In the genomic region with DNA sequence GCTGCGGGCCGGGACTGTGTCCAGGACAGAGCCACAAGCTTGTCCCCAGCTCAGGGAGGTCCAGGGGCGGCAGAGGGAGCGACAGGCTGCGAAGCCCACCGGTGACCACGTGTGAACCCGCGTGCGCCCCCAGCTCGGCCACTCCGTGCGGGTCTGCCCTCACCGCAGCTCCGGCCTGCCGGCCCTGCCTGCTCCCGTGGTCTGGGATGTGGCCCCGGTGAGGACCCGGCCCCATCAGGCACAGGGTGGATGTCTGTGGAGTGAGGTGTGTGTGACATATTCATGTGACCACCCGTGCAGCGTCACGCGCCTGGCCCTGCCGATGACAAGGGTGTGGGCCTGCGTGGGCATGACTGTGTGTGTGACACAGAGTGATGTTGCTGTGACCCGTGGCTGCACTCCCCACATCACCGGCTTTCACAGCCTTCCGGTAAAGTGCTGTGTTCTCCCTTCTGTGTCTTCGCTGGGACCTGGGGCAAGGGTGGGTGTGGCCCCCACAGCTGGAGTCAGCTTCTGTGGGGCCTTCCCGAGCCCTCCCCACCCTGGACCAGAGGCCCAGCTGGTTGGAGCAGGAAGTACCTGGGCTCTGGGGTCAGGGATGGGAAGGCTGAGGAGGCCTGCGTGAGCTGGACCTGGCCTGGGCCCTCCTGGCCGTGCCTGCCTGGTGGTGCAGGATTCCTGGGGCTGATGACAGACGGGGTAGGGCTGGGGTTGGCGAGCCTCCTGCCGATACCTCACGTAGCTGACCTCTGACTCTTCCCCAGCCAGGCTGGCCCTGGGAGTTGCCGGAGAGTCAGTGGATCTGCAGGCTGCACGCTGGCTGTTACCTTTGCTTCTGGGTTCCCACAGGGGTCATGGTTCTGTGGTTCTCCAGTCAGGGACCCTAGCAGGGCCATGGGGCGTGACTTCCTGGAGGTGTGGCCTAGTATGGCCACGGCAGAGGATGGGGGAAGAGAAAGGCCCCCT, we compare ENCODE assay signal across 9 cellular contexts. TPM values are rescaled to one million over a fixed set of nuclear protein-coding genes. Genes with fewer than 3 reads are reported as not detected.
DNase-seq lines count a peak whose midpoint lies in the region; ATAC-seq and TF ChIP-seq lines count a peak whose summit lies in the region.
"Had no signal": no experiment of that assay in that cellular context is flagged by ENCODE, and none has a peak within 500 bp of the region (broad histone marks: within the 10 kb centered on the region; RNA-seq: fewer than 3 reads in every experiment).

No MANE protein-coding gene starts in this region.

- H4K8ac ChIP-seq in H9 (replicated peaks; ENCODE audit: insufficient read length, low read depth, low read length), result no peak overlapping the region

- H3T11ph ChIP-seq in H9 (ENCODE audit: low read length), result no peak overlapping the region

- H3K4me3 Mint-ChIP-seq in H9, result peak overlapping the region; percentile 34 to 68

- no CpG with 5 or more reads among the region's 40 CpGs for WGBS in H9 (ENCODE audit: extremely low coverage, insufficient read length, low lambda C conversion rate)
- WGBS in mesodermal cell (ENCODE audit: insufficient coverage in 2 of 2), 2 experiments, result 64 to 67% methylated on average over 29 to 39 of the region's 40 CpGs
- WGBS in ovary, 3 donors, result 54 to 69% (median 63%) methylated on average over 36 to 40 of the region's 40 CpGs
- 50 to 62% methylated on average over 40 of the region's 40 CpGs for WGBS in sigmoid colon, 2 donors

- TF ChIP-seq EP300 in ovary (IDR thresholded peaks at IDR 0.05) (no peak), sigmoid colon (IDR thresholded peaks at IDR 0.05) (no peak)

- H3K23ac ChIP-seq in H9 (ENCODE audit: insufficient read length, low read depth, low read length), result no peak overlapping the region

- no peak overlapping the region for H3K56ac ChIP-seq in H9 (ENCODE audit: insufficient read length, low read depth, low read length)

- no peak overlapping the region for H3K4ac ChIP-seq in H9 (ENCODE audit: low read depth, low read length)

- H3K27me3 Mint-ChIP-seq in H9 (ENCODE audit: low read depth), result peaks cover 38% of the 10 kb centered on the region

- no peaks in the 10 kb centered on the region; a peak in 1 of 5 replicates for H3K9me3 Mint-ChIP-seq in H9

- H4K5ac ChIP-seq in H9 (ENCODE audit: insufficient read length, low read depth, low read length), result no peak overlapping the region

- no peaks in the 10 kb centered on the region; the same call in 1 of the 2 replicates for H3K27me3 ChIP-seq in BJ (ENCODE audit: control insufficient read depth, insufficient read depth, low read length)
- no peaks in the 10 kb centered on the region; the same call in 1 of the 2 replicates for H3K27me3 ChIP-seq in H9 (ENCODE audit: insufficient read depth, low read length)
- H3K27me3 ChIP-seq in ovary, result peaks cover under 1% of the 10 kb centered on the region
- peaks cover 31 to 87% (median 71%) of the 10 kb centered on the region in 3 donors for H3K27me3 ChIP-seq in sigmoid colon

- H3K4me2 ChIP-seq in H9 (ENCODE audit: insufficient read depth, insufficient read length, low read length), result peak overlapping the region; percentile 55

- no peak overlapping the region for H4K91ac ChIP-seq in H9 (ENCODE audit: insufficient read length, low read depth, low read length)

- intact Hi-C loops in ovary (cut with DNase I) (no loop called here), sigmoid colon (cut with DNase I) (no loop called here)

- DNase-seq in BJ (ENCODE audit: low read depth) (no peak), H9 (no peak), astrocyte of the cerebellum (ENCODE audit: low read depth) (no peak), ovary (no peak), sigmoid colon (no peak), NCI-H524 (lab: John Stamatoyannopoulos, UW) (no peak)

- CTCF ChIA-PET in BJ (lab: Yijun Ruan, JAX), result interaction anchor here (0.9 to 2.5 kb wide), 5 partner anchors 9 to 87 kb away, joined by 3 to 6 read pairs (median 4); no protein-coding TSS in a partner anchor

- no peak overlapping the region for H3K18ac ChIP-seq in H9 (ENCODE audit: insufficient read length, low read depth, low read length)

- H2BK15ac ChIP-seq in H9 (ENCODE audit: low read depth, low read length), result no peak overlapping the region

- no peak overlapping the region for H2BK20ac ChIP-seq in H9 (ENCODE audit: low read depth, low read length, poor library complexity, severe bottlenecking)

- H3K36me3 Mint-ChIP-seq in H9 (ENCODE audit: insufficient read depth in 1 of 3, low read depth in 3 of 3), result no peaks in the 10 kb centered on the region

- peak overlapping the region; percentile 51 for H3K4me3 ChIP-seq in BJ (ENCODE audit: low read depth, low read length)
- H3K4me3 ChIP-seq in astrocyte of the cerebellum (ENCODE audit: low read depth, low read length), result peak overlapping the region; percentile 55
- peak overlapping the region; percentile 59 for H3K4me3 ChIP-seq in mesodermal cell (ENCODE audit: extremely low read depth, insufficient read depth, low read length, poor library complexity, severe bottlenecking)
- no peak overlapping the region for H3K4me3 ChIP-seq in ovary
- no peak overlapping the region for H3K4me3 ChIP-seq in sigmoid colon

- POLR2A ChIA-PET in BJ (lab: Charles Lee), result no interaction called here

- H3K23me2 ChIP-seq in H9 (ENCODE audit: insufficient read length, low read depth, low read length, poor library complexity, severe bottlenecking), result peaks cover 3% of the 10 kb centered on the region

- no peak for TF ChIP-seq CTCF in BJ (IDR thresholded peaks at IDR 0.05; ENCODE audit: insufficient read depth, low read depth, low read length)
- no peak for TF ChIP-seq CTCF in H9 (conservative IDR thresholded peaks at IDR 0.05)
- no peak for TF ChIP-seq CTCF in astrocyte of the cerebellum (IDR thresholded peaks at IDR 0.05; ENCODE audit: low read depth, low read length, missing control alignments)
- no peak for TF ChIP-seq CTCF in ovary (IDR thresholded peaks at IDR 0.05)
- TF ChIP-seq CTCF in sigmoid colon (IDR thresholded peaks at IDR 0.05), result no peak

- no peak overlapping the region for H2AK5ac ChIP-seq in H9 (ENCODE audit: insufficient read length, low read length)

- no peak overlapping the region for H3K27ac Mint-ChIP-seq in H9

- no peak overlapping the region for H3K9ac ChIP-seq in H9 (ENCODE audit: extremely low read depth, insufficient read length, low read length)

- H3K4me1 ChIP-seq in H9 (ENCODE audit: insufficient read depth, low read length) (no peaks in the 10 kb centered on the region), mesodermal cell (ENCODE audit: control insufficient read depth, insufficient read depth, low read length, poor library complexity, severe bottlenecking) (peaks cover 2% of the 10 kb centered on the region), ovary (ENCODE audit: insufficient read depth) (peaks cover 2% of the 10 kb centered on the region), sigmoid colon (peaks cover 0 to 18% (median 16%) of the 10 kb centered on the region in 4 donors)

- in situ Hi-C loops in astrocyte of the cerebellum (cut with HindIII; ENCODE audit: low sequenced_read_pairs), result no loop called here

- no peak overlapping the region for H3K14ac ChIP-seq in H9 (ENCODE audit: insufficient read depth, low read length)

- H3K36me3 ChIP-seq in BJ (ENCODE audit: control insufficient read depth, insufficient read depth, low read length) (no peaks in the 10 kb centered on the region), mesodermal cell (ENCODE audit: control insufficient read depth, insufficient read depth, low read length) (no peaks in the 10 kb centered on the region), ovary (no peaks in the 10 kb centered on the region), sigmoid colon (no peaks in the 10 kb centered on the region)

- no peaks in the 10 kb centered on the region for H3K79me2 ChIP-seq in H9 (ENCODE audit: insufficient read depth, low read length)

- H3K79me1 ChIP-seq in H9 (ENCODE audit: insufficient read depth, low read depth, low read length, poor library complexity, severe bottlenecking), result no peaks in the 10 kb centered on the region

- H3K4me1 Mint-ChIP-seq in H9, result peaks cover 8 to 21% of the 10 kb centered on the region in 2 experiments

- H2BK120ac ChIP-seq in H9 (ENCODE audit: low read depth, low read length, poor library complexity, severe bottlenecking), result no peak overlapping the region

- H4K20me1 ChIP-seq in H9 (ENCODE audit: control insufficient read depth, insufficient read depth, insufficient read length), result no peaks in the 10 kb centered on the region

- H3K27ac ChIP-seq in H9 (ENCODE audit: insufficient read length, low read depth, low read length), result no peak overlapping the region
- no peak overlapping the region for H3K27ac ChIP-seq in mesodermal cell (ENCODE audit: low read depth, low read length, severe bottlenecking)
- no peak overlapping the region for H3K27ac ChIP-seq in ovary
- H3K27ac ChIP-seq in sigmoid colon, result no peak overlapping the region

- no peak overlapping the region for H2BK5ac ChIP-seq in H9 (ENCODE audit: insufficient read length, low read length)

- H2BK12ac ChIP-seq in H9 (ENCODE audit: insufficient read length, low read depth, low read length), result no peak overlapping the region

- no peak for TF ChIP-seq POLR2A in ovary (IDR thresholded peaks at IDR 0.05)
- no peak for TF ChIP-seq POLR2A in sigmoid colon (IDR thresholded peaks at IDR 0.05)

- no peak overlapping the region for H2AFZ ChIP-seq in H9 (ENCODE audit: low read length)

- ATAC-seq in HG02763 (IDR thresholded peaks at IDR 0.05; ENCODE audit: unreplicated experiment), result no peak

- H3K9me3 ChIP-seq in H9 (ENCODE audit: control insufficient read depth, low read depth, low read length) (no peaks in the 10 kb centered on the region), mesodermal cell (ENCODE audit: control insufficient read depth, low read length) (no peaks in the 10 kb centered on the region), ovary (no peaks in the 10 kb centered on the region), sigmoid colon (no peaks in the 10 kb centered on the region)

RNA-seq across cellular contexts. Expression of gene RNF223, which starts 4.1 kb away (rescaled TPM):
- polyA plus RNA-seq in BJ (2011; rRNA removed) (not detected in 2 replicates), ovary (not detected), sigmoid colon (1 to 10 TPM in 2 of 3 donors, under 1 TPM in 1; 0.60 to 3.7 (median 1.9) TPM)
- not detected in 2 replicates for polyA minus RNA-seq in BJ (2011; rRNA and poly(A)+ RNA removed)
- total RNA-seq in H9 (2021) (not detected in 2 replicates), ovary (under 1 TPM in 2 of 7 donors, not detected in 5; 0.36 to 0.92 TPM), sigmoid colon (not detected)
- not detected for polyA plus RNA-seq in mesodermal cell (2013, experiment 1 of 2)
- not detected for polyA plus RNA-seq in mesodermal cell (2013, experiment 2 of 2)
- total RNA-seq: NCI-H460 had no signal

RNA-seq across cellular contexts. Expression of gene C1orf159, which starts 45.9 kb away (rescaled TPM):
- polyA plus RNA-seq in BJ (2011; rRNA removed) (4.3 and 8.9 TPM in 2 replicates), ovary (1 to 10 TPM in 1 of 2 donors, under 1 TPM in 1; 0.28 to 8.5 TPM), sigmoid colon (10 to 100 TPM in 1 of 3 donors, 1 to 10 TPM in 2; 6.6 to 25.3 (median 6.9) TPM)
- polyA minus RNA-seq in BJ (2011; rRNA and poly(A)+ RNA removed), result 1.6 and 1.8 TPM in 2 replicates
- total RNA-seq in H9 (2021) (10.1 and 12.3 TPM in 2 replicates), ovary (10 to 100 TPM in 4 of 7 donors, 1 to 10 TPM in 3; 5.3 to 22.1 (median 10.7) TPM), sigmoid colon (10 to 100 TPM in 2 of 4 donors, 1 to 10 TPM in 2; 7.9 to 13.8 (median 10.4) TPM)
- 17.2 TPM for polyA plus RNA-seq in mesodermal cell (2013, experiment 1 of 2)
- 11.9 TPM for polyA plus RNA-seq in mesodermal cell (2013, experiment 2 of 2)

RNA-seq across cellular contexts. Expression of gene AGRN, which starts 50.1 kb away (rescaled TPM):
- polyA plus RNA-seq in BJ (2011; rRNA removed), result 32.7 and 41.2 TPM in 2 replicates
- 20.4 and 22.9 TPM in 2 replicates for polyA minus RNA-seq in BJ (2011; rRNA and poly(A)+ RNA removed)
- total RNA-seq in H9 (2021), result 173 and 175 TPM in 2 replicates
- polyA plus RNA-seq in mesodermal cell (2013, experiment 1 of 2), result 116 TPM
- polyA plus RNA-seq in mesodermal cell (2013, experiment 2 of 2), result 88.7 TPM
- 100 to 1,000 TPM in 1 of 7 donors, 10 to 100 TPM in 6; 10.0 to 138 (median 14.4) TPM for total RNA-seq in ovary
- 10 to 100 TPM in 1 of 2 donors, 1 to 10 TPM in 1; 2.7 to 13.6 TPM for polyA plus RNA-seq in ovary
- total RNA-seq in sigmoid colon, result 10 to 100 TPM in 2 of 4 donors, 1 to 10 TPM in 2; 3.9 to 23.3 (median 10.3) TPM
- 10 to 100 TPM in 1 of 3 donors, 1 to 10 TPM in 2; 2.8 to 54.4 (median 3.0) TPM for polyA plus RNA-seq in sigmoid colon

RNA-seq across cellular contexts. Expression of gene ISG15, which starts 56.7 kb away (rescaled TPM):
- 73.0 and 86.8 TPM in 2 replicates for polyA plus RNA-seq in BJ (2011; rRNA removed)
- polyA minus RNA-seq in BJ (2011; rRNA and poly(A)+ RNA removed), result 8.7 and 9.7 TPM in 2 replicates
- 39.7 and 40.8 TPM in 2 replicates for total RNA-seq in H9 (2021)
- 53.2 TPM for polyA plus RNA-seq in mesodermal cell (2013, experiment 1 of 2)
- polyA plus RNA-seq in mesodermal cell (2013, experiment 2 of 2), result 44.4 TPM
- total RNA-seq in ovary, result 10 to 100 TPM in 6 of 7 donors, 1 to 10 TPM in 1; 7.8 to 37.3 (median 11.4) TPM
- 10 to 100 TPM in 1 of 2 donors, not detected in 1; 83.5 TPM for polyA plus RNA-seq in ovary
- 10 to 100 TPM; 49.4 to 81.1 (median 68.8) TPM for total RNA-seq in sigmoid colon
- polyA plus RNA-seq in sigmoid colon, result 100 to 1,000 TPM in 2 of 3 donors, 10 to 100 TPM in 1; 78.7 to 357 (median 241) TPM

Comparison
In these comparisons a context has a peak if more than half of its experiments do, and no peak if none do; other contexts are left out.
1. H3K4me3 ChIP-seq: peak in BJ (single experiment), astrocyte of the cerebellum (single experiment) and mesodermal cell (single experiment); none in ovary (single experiment) and sigmoid colon (0 of 4).